1 cellular context compared by ENCODE assay signal in the genomic region with DNA sequence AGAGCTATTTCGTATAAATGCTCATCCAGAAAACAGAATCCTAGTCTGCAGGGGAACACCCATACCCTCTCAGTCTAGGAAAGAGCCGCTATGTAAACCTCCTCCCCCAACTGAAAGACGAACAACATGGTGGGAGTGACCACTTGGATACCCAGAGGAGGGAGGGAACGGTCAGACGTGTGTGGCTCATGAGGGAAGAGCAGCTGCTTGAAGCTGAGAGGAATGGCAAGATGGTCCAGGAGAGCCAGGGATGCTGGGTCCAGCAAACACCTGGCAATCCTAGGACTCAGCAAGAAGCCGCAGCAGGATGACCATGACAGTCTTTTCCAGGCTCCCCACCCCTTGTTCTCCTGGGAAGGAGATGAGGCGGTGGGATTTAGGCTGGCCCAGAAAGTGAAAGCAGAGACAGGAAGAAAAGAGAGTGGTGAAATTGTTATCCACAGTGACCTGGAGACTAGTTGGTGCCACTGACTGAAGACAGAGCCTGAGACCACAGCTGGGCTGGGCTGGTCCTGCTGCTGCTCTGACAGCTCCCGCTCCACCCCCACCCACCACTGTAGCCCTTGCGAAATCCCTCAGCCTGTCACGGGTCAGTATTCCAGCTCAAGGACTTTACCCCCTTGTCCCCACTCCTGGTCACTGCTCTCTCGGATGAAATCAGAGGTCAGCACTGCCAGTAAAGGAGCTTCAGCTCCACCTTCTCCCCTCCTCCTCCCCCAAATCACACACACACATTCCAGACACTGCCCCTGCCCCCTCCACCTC.
TF ChIP-seq lines count a peak whose summit lies in the region.

No MANE protein-coding gene starts in this region.

TF ChIP-seq in HepG2, 621 proteins besides CTCF, POLR2A, EP300 and RAD21 (continued from another document and continues in another):
- TF ChIP-seq, protein P1, sequence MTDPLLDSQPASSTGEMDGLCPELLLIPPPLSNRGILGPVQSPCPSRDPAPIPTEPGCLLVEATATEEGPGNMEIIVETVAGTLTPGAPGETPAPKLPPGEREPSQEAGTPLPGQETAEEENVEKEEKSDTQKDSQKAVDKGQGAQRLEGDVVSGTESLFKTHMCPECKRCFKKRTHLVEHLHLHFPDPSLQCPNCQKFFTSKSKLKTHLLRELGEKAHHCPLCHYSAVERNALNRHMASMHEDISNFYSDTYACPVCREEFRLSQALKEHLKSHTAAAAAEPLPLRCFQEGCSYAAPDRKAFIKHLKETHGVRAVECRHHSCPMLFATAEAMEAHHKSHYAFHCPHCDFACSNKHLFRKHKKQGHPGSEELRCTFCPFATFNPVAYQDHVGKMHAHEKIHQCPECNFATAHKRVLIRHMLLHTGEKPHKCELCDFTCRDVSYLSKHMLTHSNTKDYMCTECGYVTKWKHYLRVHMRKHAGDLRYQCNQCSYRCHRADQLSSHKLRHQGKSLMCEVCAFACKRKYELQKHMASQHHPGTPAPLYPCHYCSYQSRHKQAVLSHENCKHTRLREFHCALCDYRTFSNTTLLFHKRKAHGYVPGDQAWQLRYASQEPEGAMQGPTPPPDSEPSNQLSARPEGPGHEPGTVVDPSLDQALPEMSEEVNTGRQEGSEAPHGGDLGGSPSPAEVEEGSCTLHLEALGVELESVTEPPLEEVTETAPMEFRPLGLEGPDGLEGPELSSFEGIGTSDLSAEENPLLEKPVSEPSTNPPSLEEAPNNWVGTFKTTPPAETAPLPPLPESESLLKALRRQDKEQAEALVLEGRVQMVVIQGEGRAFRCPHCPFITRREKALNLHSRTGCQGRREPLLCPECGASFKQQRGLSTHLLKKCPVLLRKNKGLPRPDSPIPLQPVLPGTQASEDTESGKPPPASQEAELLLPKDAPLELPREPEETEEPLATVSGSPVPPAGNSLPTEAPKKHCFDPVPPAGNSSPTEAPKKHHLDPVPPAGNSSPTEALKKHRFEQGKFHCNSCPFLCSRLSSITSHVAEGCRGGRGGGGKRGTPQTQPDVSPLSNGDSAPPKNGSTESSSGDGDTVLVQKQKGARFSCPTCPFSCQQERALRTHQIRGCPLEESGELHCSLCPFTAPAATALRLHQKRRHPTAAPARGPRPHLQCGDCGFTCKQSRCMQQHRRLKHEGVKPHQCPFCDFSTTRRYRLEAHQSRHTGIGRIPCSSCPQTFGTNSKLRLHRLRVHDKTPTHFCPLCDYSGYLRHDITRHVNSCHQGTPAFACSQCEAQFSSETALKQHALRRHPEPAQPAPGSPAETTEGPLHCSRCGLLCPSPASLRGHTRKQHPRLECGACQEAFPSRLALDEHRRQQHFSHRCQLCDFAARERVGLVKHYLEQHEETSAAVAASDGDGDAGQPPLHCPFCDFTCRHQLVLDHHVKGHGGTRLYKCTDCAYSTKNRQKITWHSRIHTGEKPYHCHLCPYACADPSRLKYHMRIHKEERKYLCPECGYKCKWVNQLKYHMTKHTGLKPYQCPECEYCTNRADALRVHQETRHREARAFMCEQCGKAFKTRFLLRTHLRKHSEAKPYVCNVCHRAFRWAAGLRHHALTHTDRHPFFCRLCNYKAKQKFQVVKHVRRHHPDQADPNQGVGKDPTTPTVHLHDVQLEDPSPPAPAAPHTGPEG (CRISPR knock-in tag; IDR thresholded peaks at IDR 0.05), result no peak
- no peak for TF ChIP-seq ZZZ3 (CRISPR knock-in tag; IDR thresholded peaks at IDR 0.05; ENCODE audit: borderline replicate concordance)
- 0 out of 2 replicates have a peak, but pooled peaks have one; percentile 75 for TF ChIP-seq ZNF614 (CRISPR knock-in tag; IDR thresholded peaks at IDR 0.05; ENCODE audit: borderline replicate concordance)
- TF ChIP-seq MXI1 (IDR thresholded peaks at IDR 0.05; ENCODE audit: borderline replicate concordance, low read depth, low read length), result peak; percentile 83; the same call in 1 of the 3 replicates
- peak; percentile 81; the same call in 1 of the 2 replicates for TF ChIP-seq TARDBP (CRISPR knock-in tag; IDR thresholded peaks at IDR 0.05)
- no peak for TF ChIP-seq KDM5A (IDR thresholded peaks at IDR 0.05; ENCODE audit: borderline replicate concordance, low read length)
- TF ChIP-seq, protein P2, sequence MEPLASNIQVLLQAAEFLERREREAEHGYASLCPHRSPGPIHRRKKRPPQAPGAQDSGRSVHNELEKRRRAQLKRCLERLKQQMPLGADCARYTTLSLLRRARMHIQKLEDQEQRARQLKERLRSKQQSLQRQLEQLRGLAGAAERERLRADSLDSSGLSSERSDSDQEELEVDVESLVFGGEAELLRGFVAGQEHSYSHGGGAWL (CRISPR knock-in tag; IDR thresholded peaks at IDR 0.05), result no peak; the same call in 1 of the 2 replicates
- TF ChIP-seq MATR3 (CRISPR knock-in tag; IDR thresholded peaks at IDR 0.05), result no peak
- TF ChIP-seq GLI4 (CRISPR knock-in tag; IDR thresholded peaks at IDR 0.05; ENCODE audit: borderline replicate concordance), result no peak
- peak; percentile 47; the same call in 1 of the 2 replicates for TF ChIP-seq ZNF121 (CRISPR knock-in tag; IDR thresholded peaks at IDR 0.05)
- TF ChIP-seq, protein P3, sequence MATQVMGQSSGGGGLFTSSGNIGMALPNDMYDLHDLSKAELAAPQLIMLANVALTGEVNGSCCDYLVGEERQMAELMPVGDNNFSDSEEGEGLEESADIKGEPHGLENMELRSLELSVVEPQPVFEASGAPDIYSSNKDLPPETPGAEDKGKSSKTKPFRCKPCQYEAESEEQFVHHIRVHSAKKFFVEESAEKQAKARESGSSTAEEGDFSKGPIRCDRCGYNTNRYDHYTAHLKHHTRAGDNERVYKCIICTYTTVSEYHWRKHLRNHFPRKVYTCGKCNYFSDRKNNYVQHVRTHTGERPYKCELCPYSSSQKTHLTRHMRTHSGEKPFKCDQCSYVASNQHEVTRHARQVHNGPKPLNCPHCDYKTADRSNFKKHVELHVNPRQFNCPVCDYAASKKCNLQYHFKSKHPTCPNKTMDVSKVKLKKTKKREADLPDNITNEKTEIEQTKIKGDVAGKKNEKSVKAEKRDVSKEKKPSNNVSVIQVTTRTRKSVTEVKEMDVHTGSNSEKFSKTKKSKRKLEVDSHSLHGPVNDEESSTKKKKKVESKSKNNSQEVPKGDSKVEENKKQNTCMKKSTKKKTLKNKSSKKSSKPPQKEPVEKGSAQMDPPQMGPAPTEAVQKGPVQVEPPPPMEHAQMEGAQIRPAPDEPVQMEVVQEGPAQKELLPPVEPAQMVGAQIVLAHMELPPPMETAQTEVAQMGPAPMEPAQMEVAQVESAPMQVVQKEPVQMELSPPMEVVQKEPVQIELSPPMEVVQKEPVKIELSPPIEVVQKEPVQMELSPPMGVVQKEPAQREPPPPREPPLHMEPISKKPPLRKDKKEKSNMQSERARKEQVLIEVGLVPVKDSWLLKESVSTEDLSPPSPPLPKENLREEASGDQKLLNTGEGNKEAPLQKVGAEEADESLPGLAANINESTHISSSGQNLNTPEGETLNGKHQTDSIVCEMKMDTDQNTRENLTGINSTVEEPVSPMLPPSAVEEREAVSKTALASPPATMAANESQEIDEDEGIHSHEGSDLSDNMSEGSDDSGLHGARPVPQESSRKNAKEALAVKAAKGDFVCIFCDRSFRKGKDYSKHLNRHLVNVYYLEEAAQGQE (IDR thresholded peaks at IDR 0.05; ENCODE audit: borderline replicate concordance in 1 of 2, low read depth in 1 of 2, low read length in 2 of 2), result peak in 1 of 2 experiments; percentile 57; a peak in 1 of 4 replicates
- no peak for TF ChIP-seq ZNF7 (CRISPR knock-in tag; IDR thresholded peaks at IDR 0.05)
- TF ChIP-seq RXRA (CRISPR knock-in tag; IDR thresholded peaks at IDR 0.05), result peak; percentile 95
- TF ChIP-seq ZNF570 (CRISPR knock-in tag; IDR thresholded peaks at IDR 0.05; ENCODE audit: borderline replicate concordance), result no peak
- peak; percentile 27; the same call in 1 of the 2 replicates for TF ChIP-seq FOXC1 (CRISPR knock-in tag; IDR thresholded peaks at IDR 0.05; ENCODE audit: borderline replicate concordance)
- TF ChIP-seq, protein P4, sequence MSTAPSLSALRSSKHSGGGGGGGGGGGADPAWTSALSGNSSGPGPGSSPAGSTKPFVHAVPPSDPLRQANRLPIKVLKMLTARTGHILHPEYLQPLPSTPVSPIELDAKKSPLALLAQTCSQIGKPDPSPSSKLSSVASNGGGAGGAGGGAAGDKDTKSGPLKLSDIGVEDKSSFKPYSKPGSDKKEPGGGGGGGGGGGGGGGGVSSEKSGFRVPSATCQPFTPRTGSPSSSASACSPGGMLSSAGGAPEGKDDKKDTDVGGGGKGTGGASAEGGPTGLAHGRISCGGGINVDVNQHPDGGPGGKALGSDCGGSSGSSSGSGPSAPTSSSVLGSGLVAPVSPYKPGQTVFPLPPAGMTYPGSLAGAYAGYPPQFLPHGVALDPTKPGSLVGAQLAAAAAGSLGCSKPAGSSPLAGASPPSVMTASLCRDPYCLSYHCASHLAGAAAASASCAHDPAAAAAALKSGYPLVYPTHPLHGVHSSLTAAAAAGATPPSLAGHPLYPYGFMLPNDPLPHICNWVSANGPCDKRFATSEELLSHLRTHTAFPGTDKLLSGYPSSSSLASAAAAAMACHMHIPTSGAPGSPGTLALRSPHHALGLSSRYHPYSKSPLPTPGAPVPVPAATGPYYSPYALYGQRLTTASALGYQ (CRISPR knock-in tag; IDR thresholded peaks at IDR 0.05), result peak; percentile 74; the same call in 1 of the 2 replicates
- no peak for TF ChIP-seq ZNF251 (CRISPR knock-in tag; IDR thresholded peaks at IDR 0.05)
- peak; percentile 61; the same call in 1 of the 2 replicates for TF ChIP-seq ZNF501 (CRISPR knock-in tag; IDR thresholded peaks at IDR 0.05)
- TF ChIP-seq PAF1 (CRISPR knock-in tag; IDR thresholded peaks at IDR 0.05), result no peak
- TF ChIP-seq, protein P5, sequence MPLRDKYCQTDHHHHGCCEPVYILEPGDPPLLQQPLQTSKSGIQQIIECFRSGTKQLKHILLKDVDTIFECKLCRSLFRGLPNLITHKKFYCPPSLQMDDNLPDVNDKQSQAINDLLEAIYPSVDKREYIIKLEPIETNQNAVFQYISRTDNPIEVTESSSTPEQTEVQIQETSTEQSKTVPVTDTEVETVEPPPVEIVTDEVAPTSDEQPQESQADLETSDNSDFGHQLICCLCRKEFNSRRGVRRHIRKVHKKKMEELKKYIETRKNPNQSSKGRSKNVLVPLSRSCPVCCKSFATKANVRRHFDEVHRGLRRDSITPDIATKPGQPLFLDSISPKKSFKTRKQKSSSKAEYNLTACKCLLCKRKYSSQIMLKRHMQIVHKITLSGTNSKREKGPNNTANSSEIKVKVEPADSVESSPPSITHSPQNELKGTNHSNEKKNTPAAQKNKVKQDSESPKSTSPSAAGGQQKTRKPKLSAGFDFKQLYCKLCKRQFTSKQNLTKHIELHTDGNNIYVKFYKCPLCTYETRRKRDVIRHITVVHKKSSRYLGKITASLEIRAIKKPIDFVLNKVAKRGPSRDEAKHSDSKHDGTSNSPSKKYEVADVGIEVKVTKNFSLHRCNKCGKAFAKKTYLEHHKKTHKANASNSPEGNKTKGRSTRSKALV (CRISPR knock-in tag; IDR thresholded peaks at IDR 0.05), result no peak
- TF ChIP-seq TBX3 (IDR thresholded peaks at IDR 0.05; ENCODE audit: borderline replicate concordance), result peak; percentile 80; the same call in 1 of the 2 replicates
- TF ChIP-seq ZNF530 (CRISPR knock-in tag; IDR thresholded peaks at IDR 0.05; ENCODE audit: low read depth), result no peak
- peak; percentile 50; the same call in 1 of the 2 replicates for TF ChIP-seq ZBTB38 (CRISPR knock-in tag; IDR thresholded peaks at IDR 0.05)
- TF ChIP-seq KDM6A (CRISPR knock-in tag; IDR thresholded peaks at IDR 0.05; ENCODE audit: low read depth), result peak; percentile 96
- peak; percentile 20; the same call in 1 of the 2 replicates for TF ChIP-seq MIXL1 (CRISPR knock-in tag; IDR thresholded peaks at IDR 0.05)
- no peak for TF ChIP-seq MTF1 (CRISPR knock-in tag; IDR thresholded peaks at IDR 0.05)
- TF ChIP-seq RFXAP (CRISPR knock-in tag; IDR thresholded peaks at IDR 0.05; ENCODE audit: borderline replicate concordance), result peak; percentile 43; the same call in 1 of the 2 replicates
- no peak for TF ChIP-seq ZNF737 (CRISPR knock-in tag; IDR thresholded peaks at IDR 0.05; ENCODE audit: borderline replicate concordance)
- no peak for TF ChIP-seq ATRX (CRISPR knock-in tag; IDR thresholded peaks at IDR 0.05; ENCODE audit: borderline replicate concordance)
- TF ChIP-seq TCF7 (IDR thresholded peaks at IDR 0.05; ENCODE audit: low read depth), result peak; percentile 85; the same call in 1 of the 2 replicates
- peak; percentile 92 for TF ChIP-seq RARA (CRISPR knock-in tag; IDR thresholded peaks at IDR 0.05)
- no peak for TF ChIP-seq ZNF496 (CRISPR knock-in tag; IDR thresholded peaks at IDR 0.05; ENCODE audit: insufficient replicate concordance)
- no peak for TF ChIP-seq NFE2L1 (CRISPR knock-in tag; IDR thresholded peaks at IDR 0.05; ENCODE audit: borderline replicate concordance)
- TF ChIP-seq BRCA1 (CRISPR knock-in tag; IDR thresholded peaks at IDR 0.05), result no peak
- peak; percentile 88; the same call in 1 of the 2 replicates for TF ChIP-seq ZNF772 (CRISPR knock-in tag; IDR thresholded peaks at IDR 0.05)
- no peak for TF ChIP-seq WIZ (CRISPR knock-in tag; IDR thresholded peaks at IDR 0.05)
- TF ChIP-seq ZNF619 (CRISPR knock-in tag; IDR thresholded peaks at IDR 0.05), result no peak; the same call in 1 of the 2 replicates
- TF ChIP-seq, protein P6, sequence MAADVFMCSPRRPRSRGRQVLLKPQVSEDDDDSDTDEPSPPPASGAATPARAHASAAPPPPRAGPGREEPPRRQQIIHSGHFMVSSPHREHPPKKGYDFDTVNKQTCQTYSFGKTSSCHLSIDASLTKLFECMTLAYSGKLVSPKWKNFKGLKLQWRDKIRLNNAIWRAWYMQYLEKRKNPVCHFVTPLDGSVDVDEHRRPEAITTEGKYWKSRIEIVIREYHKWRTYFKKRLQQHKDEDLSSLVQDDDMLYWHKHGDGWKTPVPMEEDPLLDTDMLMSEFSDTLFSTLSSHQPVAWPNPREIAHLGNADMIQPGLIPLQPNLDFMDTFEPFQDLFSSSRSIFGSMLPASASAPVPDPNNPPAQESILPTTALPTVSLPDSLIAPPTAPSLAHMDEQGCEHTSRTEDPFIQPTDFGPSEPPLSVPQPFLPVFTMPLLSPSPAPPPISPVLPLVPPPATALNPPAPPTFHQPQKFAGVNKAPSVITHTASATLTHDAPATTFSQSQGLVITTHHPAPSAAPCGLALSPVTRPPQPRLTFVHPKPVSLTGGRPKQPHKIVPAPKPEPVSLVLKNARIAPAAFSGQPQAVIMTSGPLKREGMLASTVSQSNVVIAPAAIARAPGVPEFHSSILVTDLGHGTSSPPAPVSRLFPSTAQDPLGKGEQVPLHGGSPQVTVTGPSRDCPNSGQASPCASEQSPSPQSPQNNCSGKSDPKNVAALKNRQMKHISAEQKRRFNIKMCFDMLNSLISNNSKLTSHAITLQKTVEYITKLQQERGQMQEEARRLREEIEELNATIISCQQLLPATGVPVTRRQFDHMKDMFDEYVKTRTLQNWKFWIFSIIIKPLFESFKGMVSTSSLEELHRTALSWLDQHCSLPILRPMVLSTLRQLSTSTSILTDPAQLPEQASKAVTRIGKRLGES (CRISPR knock-in tag; IDR thresholded peaks at IDR 0.05; ENCODE audit: borderline replicate concordance), result no peak
